15 cellular contexts compared by ENCODE assay signal in genomic region chr2:176283669-176284068, GRCh38.
DNase-seq lines count a peak whose midpoint lies in the region; ATAC-seq and TF ChIP-seq lines count a peak whose summit lies in the region.
"Had no signal": no experiment of that assay in that cellular context is flagged by ENCODE, and none has a peak within 500 bp of the region (broad histone marks: within the 10 kb centered on the region; RNA-seq: fewer than 3 reads in every experiment).

No MANE protein-coding gene starts in this region.

- H3K27me3 ChIP-seq in BLaER1 = no peaks in the 10 kb centered on the region
- H3K27me3 ChIP-seq in brain microvascular endothelial cell (replicated peaks) = no peaks in the 10 kb centered on the region

- peaks cover 8% of the 10 kb centered on the region; the same call in 1 of the 2 replicates for H3K4me1 ChIP-seq in BLaER1

- no peak overlapping the region for H3K9ac ChIP-seq in BLaER1

- no peak for DNase-seq in brain microvascular endothelial cell
- no peak for DNase-seq in NCI-H2196 treated with DMSO at 0.1 percent for 48 hours (lab: John Stamatoyannopoulos, UW; ENCODE audit: unreplicated experiment)
- DNase-seq: AML-193, DMS79 treated with DMSO at 0.1 percent for 48 hours, MV-4-11, NCI-H1694 treated with DMSO at 0.1 percent for 48 hours, NCI-H2107, NCI-H345, SHP77 had no signal

- H3K4me3 ChIP-seq in BLaER1 (no peak overlapping the region), brain microvascular endothelial cell (ENCODE audit: low read depth, low read length) (no peak overlapping the region)
- H3K4me3 ChIP-seq: SK-N-MC had no signal

- ATAC-seq in GM21390 (IDR thresholded peaks at IDR 0.05; ENCODE audit: unreplicated experiment) (peak; percentile 55), HG03108 (IDR thresholded peaks at IDR 0.05; ENCODE audit: unreplicated experiment) (peak; percentile 58), GM18909 (IDR thresholded peaks at IDR 0.05; ENCODE audit: poor library complexity, unreplicated experiment) (no peak), HG03460 (IDR thresholded peaks at IDR 0.05; ENCODE audit: unreplicated experiment) (no peak)

- H3K9me3 ChIP-seq in BLaER1 = no peaks in the 10 kb centered on the region

- in situ Hi-C loops in brain microvascular endothelial cell (cut with HindIII; ENCODE audit: low pct_ligation_motif_present, low sequenced_read_pairs) = no loop called here

- no peak overlapping the region for H3K27ac ChIP-seq in BLaER1
- peak overlapping the region; percentile 6 for H3K27ac ChIP-seq in brain microvascular endothelial cell
- H3K27ac ChIP-seq: SK-N-MC had no signal

- peaks cover 58% of the 10 kb centered on the region for H4K20me1 ChIP-seq in BLaER1

- H3K36me3 ChIP-seq in BLaER1 (no peaks in the 10 kb centered on the region), brain microvascular endothelial cell (replicated peaks) (no peaks in the 10 kb centered on the region)

- TF ChIP-seq CTCF in brain microvascular endothelial cell (IDR thresholded peaks at IDR 0.05; ENCODE audit: low read depth, low read length, missing control alignments) = no peak

- 0 out of 2 replicates have a peak overlapping the region, but pooled peaks have one; percentile 1 for H3K4me2 ChIP-seq in BLaER1

Comparison
In these comparisons a context has a peak if more than half of its experiments do, and no peak if none do; other contexts are left out.
1. ATAC-seq: peak in GM21390 (single experiment) and HG03108 (single experiment); none in GM18909 (single experiment) and HG03460 (single experiment).